Comparison of ENCODE assay signal across 10 cellular contexts in genomic region chr4:186189656-186190055, GRCh38. TPM values are rescaled to one million over a fixed set of nuclear protein-coding genes. Genes with fewer than 3 reads are reported as not detected.
DNase-seq lines count a peak whose midpoint lies in the region; ATAC-seq, FAIRE-seq and TF ChIP-seq lines count a peak whose summit lies in the region.
"Had no signal": no experiment of that assay in that cellular context is flagged by ENCODE, and none has a peak within 500 bp of the region (broad histone marks: within the 10 kb centered on the region; RNA-seq: fewer than 3 reads in every experiment).

No MANE protein-coding gene starts in this region.

- peak overlapping the region; percentile 38; the same call in 1 of the 2 replicates for H3K9ac ChIP-seq in HepG2 (ENCODE audit: insufficient read depth, low read depth, low read length)
- no peak overlapping the region for H3K9ac ChIP-seq in trophoblast cell (ENCODE audit: low read length)

- H3K27ac ChIP-seq in HepG2 (ENCODE audit: extremely low read length, insufficient read depth, low read length) (no peak overlapping the region), trophoblast cell (ENCODE audit: low read depth, low read length) (no peak overlapping the region)

- DNase-seq in activated CD4-positive, alpha-beta T cell treated with anti-CD3 and anti-CD28 coated beads, Interleukin-2, amount 10 ng/mL, durations not matched to agents 24 days and 14 days: no peak
- no peak for DNase-seq in activated CD4-positive, alpha-beta T cell treated with anti-CD3 and anti-CD28 coated beads for 48 hours
- DNase-seq in activated B cell treated with CpG ODN at 0.5 μM for 24 hours (no peak), HepG2 (ENCODE audit: low spot score) (no peak), trophoblast cell (no peak), SKM-1 (lab: John Stamatoyannopoulos, UW; ENCODE audit: unreplicated experiment) (no peak)
- DNase-seq in stimulated activated naive B cell treated with anti-CD40 and anti-IgM and Interleukin-4, amounts not matched to agents 10 μg/mL and 1 μg/mL and 100 μg/mL, for 72 hours: no peak
- DNase-seq: midbrain, NCI-H2029 had no signal

- H3K4me1 Mint-ChIP-seq in activated CD4-positive, alpha-beta T cell treated with anti-CD3 and anti-CD28 coated beads, Interleukin-2, amount 10 ng/mL, durations not matched to agents 24 days and 14 days: peaks cover 23% of the 10 kb centered on the region
- H3K4me1 Mint-ChIP-seq in activated B cell treated with CpG ODN at 0.5 μM for 24 hours: peaks cover 26% of the 10 kb centered on the region
- H3K4me1 Mint-ChIP-seq in stimulated activated naive B cell treated with anti-CD40 and anti-IgM and Interleukin-4, amounts not matched to agents 10 μg/mL and 1 μg/mL and 100 μg/mL, for 72 hours: peaks cover 7 to 24% of the 10 kb centered on the region in 2 donors

- H2AFZ ChIP-seq in HepG2 (ENCODE audit: low read length) (no peak overlapping the region), trophoblast cell (ENCODE audit: insufficient read depth, low read length, poor library complexity) (no peak overlapping the region)

- no peaks in the 10 kb centered on the region for H4K20me1 ChIP-seq in HepG2 (ENCODE audit: insufficient read depth, low read length)

- H3K4me3 Mint-ChIP-seq in activated CD4-positive, alpha-beta T cell treated with anti-CD3 and anti-CD28 coated beads, Interleukin-2, amount 10 ng/mL, durations not matched to agents 24 days and 14 days: peak overlapping the region; percentile 90
- peak overlapping the region; percentile 89 for H3K4me3 Mint-ChIP-seq in activated B cell treated with CpG ODN at 0.5 μM for 24 hours
- H3K4me3 Mint-ChIP-seq in stimulated activated naive B cell treated with anti-CD40 and anti-IgM and Interleukin-4, amounts not matched to agents 10 μg/mL and 1 μg/mL and 100 μg/mL, for 72 hours: peak overlapping the region; percentile 88 to 98

- BruUV-seq in HepG2 (replicated peaks; lab: Mats Ljungman, UMichigan): no TSS peak

- no peaks in the 10 kb centered on the region for H3K27me3 ChIP-seq in HepG2 (ENCODE audit: control insufficient read depth in 1 of 2, insufficient read depth in 2 of 2, low read length in 2 of 2)
- H3K27me3 ChIP-seq in trophoblast cell (ENCODE audit: insufficient read depth, low read length): peaks cover 6% of the 10 kb centered on the region

- intact Hi-C loops in activated CD4-positive, alpha-beta T cell treated with anti-CD3 and anti-CD28 coated beads, Interleukin-2, amount 10 ng/mL, durations not matched to agents 24 days and 14 days (cut with micrococcal nuclease): loop anchor here (2.0 to 10.0 kb wide), 5 partner anchors 29 to 985 kb away; partner anchors contain the start of genes CCDC110, CFAP97, SNX25 and TLR3
- intact Hi-C loops in activated B cell treated with CpG ODN at 0.5 μM for 24 hours (cut with micrococcal nuclease) (loop anchor here (2.0 to 5.0 kb wide), 4 partner anchors 131 to 1047 kb away; partner anchors contain the start of genes CCDC110, SLC25A4 and UFSP2), HepG2 (cut with micrococcal nuclease; ENCODE audit: unreplicated experiment) (loop anchor here (5.0 kb wide), 2 partner anchors 42 to 78 kb away; partner anchors contain the start of gene F11)

- no peak overlapping the region for H3K14ac ChIP-seq in trophoblast cell (ENCODE audit: low read length)

- H2BK12ac ChIP-seq in trophoblast cell (ENCODE audit: low read length): no peak overlapping the region

- in situ Hi-C loops in HepG2 (cut with HindIII; ENCODE audit: extremely low pct_ligation_motif_present, low pct_unique_long_range_greater_than_20kb): no loop called here

- peaks cover 13% of the 10 kb centered on the region for H3K27me3 Mint-ChIP-seq in activated CD4-positive, alpha-beta T cell treated with anti-CD3 and anti-CD28 coated beads, Interleukin-2, amount 10 ng/mL, durations not matched to agents 24 days and 14 days
- peaks cover 11% of the 10 kb centered on the region for H3K27me3 Mint-ChIP-seq in activated B cell treated with CpG ODN at 0.5 μM for 24 hours
- peaks cover 12 to 19% of the 10 kb centered on the region in 2 donors for H3K27me3 Mint-ChIP-seq in stimulated activated naive B cell treated with anti-CD40 and anti-IgM and Interleukin-4, amounts not matched to agents 10 μg/mL and 1 μg/mL and 100 μg/mL, for 72 hours

- peaks cover 5% of the 10 kb centered on the region for H3K9me3 Mint-ChIP-seq in activated CD4-positive, alpha-beta T cell treated with anti-CD3 and anti-CD28 coated beads, Interleukin-2, amount 10 ng/mL, durations not matched to agents 24 days and 14 days
- peaks cover 1% of the 10 kb centered on the region for H3K9me3 Mint-ChIP-seq in activated B cell treated with CpG ODN at 0.5 μM for 24 hours
- peaks cover 0 to 4% of the 10 kb centered on the region in 2 donors for H3K9me3 Mint-ChIP-seq in stimulated activated naive B cell treated with anti-CD40 and anti-IgM and Interleukin-4, amounts not matched to agents 10 μg/mL and 1 μg/mL and 100 μg/mL, for 72 hours

- no peak overlapping the region for H4K12ac ChIP-seq in trophoblast cell (ENCODE audit: low read depth, low read length)

- no peak overlapping the region for H4K8ac ChIP-seq in trophoblast cell (ENCODE audit: low read depth, low read length)

- CTCF ChIA-PET in activated B cell treated with CpG ODN at 0.5 μM for 24 hours (lab: Charles Lee): no interaction called here
- CTCF ChIA-PET in HepG2 (lab: Yijun Ruan, JAX; ENCODE audit: low intra/inter-chr PET ratio, low total read pairs): no interaction called here

- ATAC-seq in activated B cell treated with CpG ODN at 0.5 μM for 24 hours (ENCODE audit: low read depth) (no peak), HepG2 (no peak), HG02970 (IDR thresholded peaks at IDR 0.05; ENCODE audit: low FRiP score, unreplicated experiment) (no peak)
- ATAC-seq in stimulated activated naive B cell treated with anti-CD40 and anti-IgM and Interleukin-4, amounts not matched to agents 10 μg/mL and 1 μg/mL and 100 μg/mL, for 72 hours (replicated peaks): no peak

- no peak for FAIRE-seq in HepG2 (lab: Jason Lieb, UNC)

- TF ChIP-seq EP300 in HepG2 (IDR thresholded peaks at IDR 0.05; ENCODE audit: low read depth in 2 of 2, low read length in 2 of 2) (no peak), HepG2 (CRISPR knock-in tag; IDR thresholded peaks at IDR 0.05; ENCODE audit: borderline replicate concordance) (no peak)

- H4K91ac ChIP-seq in trophoblast cell (ENCODE audit: low read depth, low read length): no peak overlapping the region

- TF ChIP-seq CTCF in activated B cell treated with CpG ODN at 0.5 μM for 24 hours (IDR thresholded peaks at IDR 0.05) (no peak), HepG2 (CRISPR knock-in tag; IDR thresholded peaks at IDR 0.05) (no peak)

- no peak for TF ChIP-seq POLR2A in HepG2 (IDR thresholded peaks at IDR 0.05; ENCODE audit: insufficient read depth in 1 of 2, low read depth in 2 of 2, low read length in 2 of 2)

- H3K4me3 ChIP-seq in HepG2 (replicated peaks in 1 of 3; ENCODE audit: insufficient read depth in 1 of 3, low read depth in 2 of 3, low read length in 3 of 3) (peak overlapping the region; percentile 43 to 79 (median 79); a peak in 4 of 6 replicates), trophoblast cell (ENCODE audit: low read depth, low read length) (no peak overlapping the region)

- peak overlapping the region; percentile 94 for H3K27ac Mint-ChIP-seq in activated CD4-positive, alpha-beta T cell treated with anti-CD3 and anti-CD28 coated beads, Interleukin-2, amount 10 ng/mL, durations not matched to agents 24 days and 14 days
- peak overlapping the region; percentile 88 for H3K27ac Mint-ChIP-seq in activated B cell treated with CpG ODN at 0.5 μM for 24 hours
- no peak overlapping the region for H3K27ac Mint-ChIP-seq in stimulated activated naive B cell treated with anti-CD40 and anti-IgM and Interleukin-4, amounts not matched to agents 10 μg/mL and 1 μg/mL and 100 μg/mL, for 72 hours

- WGBS in HepG2 (ENCODE audit: low lambda C conversion rate): 49% methylated on average over 4 of the region's 4 CpGs
- no CpG with 5 or more reads among the region's 4 CpGs for WGBS in trophoblast cell (ENCODE audit: extremely low coverage, insufficient coverage, insufficient read length)

- H3K23ac ChIP-seq in trophoblast cell (ENCODE audit: low read length): no peak overlapping the region

- H2BK120ac ChIP-seq in trophoblast cell (ENCODE audit: insufficient read depth, low read length, poor library complexity): no peak overlapping the region

- H3K4me1 ChIP-seq in HepG2 (ENCODE audit: insufficient read depth, low read length) (peaks cover 22% of the 10 kb centered on the region), trophoblast cell (ENCODE audit: control insufficient read depth in 1 of 2, insufficient read depth in 2 of 2, low read length in 2 of 2) (no peaks in the 10 kb centered on the region)

- no peaks in the 10 kb centered on the region for H3K36me3 ChIP-seq in HepG2 (replicated peaks in 1 of 2; ENCODE audit: control insufficient read depth in 1 of 2, insufficient read depth in 2 of 2, low read length in 2 of 2)
- no peaks in the 10 kb centered on the region for H3K36me3 ChIP-seq in trophoblast cell (ENCODE audit: control insufficient read depth in 1 of 2, insufficient read depth in 2 of 2, low read length in 2 of 2)

- no peak overlapping the region for H3K4ac ChIP-seq in trophoblast cell (ENCODE audit: low read depth, low read length)

- H3K79me2 ChIP-seq in HepG2 (ENCODE audit: insufficient read depth, low read length) (no peaks in the 10 kb centered on the region), trophoblast cell (ENCODE audit: control insufficient read depth, insufficient read depth, low read length, poor library complexity) (peaks cover 3% of the 10 kb centered on the region)

- no peak overlapping the region for H2BK5ac ChIP-seq in trophoblast cell (ENCODE audit: low read depth, low read length, poor library complexity)

- H3K4me2 ChIP-seq in HepG2 (ENCODE audit: low read depth, low read length) (peak overlapping the region; percentile 90), trophoblast cell (ENCODE audit: low read length) (no peak overlapping the region)

- H2AK5ac ChIP-seq in trophoblast cell (ENCODE audit: low read length): no peak overlapping the region

- peaks cover 10% of the 10 kb centered on the region for H3K79me1 ChIP-seq in trophoblast cell (ENCODE audit: low read length)

- H3K36me3 Mint-ChIP-seq in activated CD4-positive, alpha-beta T cell treated with anti-CD3 and anti-CD28 coated beads, Interleukin-2, amount 10 ng/mL, durations not matched to agents 24 days and 14 days (ENCODE audit: low read depth): peaks cover 4% of the 10 kb centered on the region
- peaks cover 3% of the 10 kb centered on the region for H3K36me3 Mint-ChIP-seq in activated B cell treated with CpG ODN at 0.5 μM for 24 hours (ENCODE audit: low read depth)
- H3K36me3 Mint-ChIP-seq in stimulated activated naive B cell treated with anti-CD40 and anti-IgM and Interleukin-4, amounts not matched to agents 10 μg/mL and 1 μg/mL and 100 μg/mL, for 72 hours: peaks cover 0 to 5% of the 10 kb centered on the region in 2 donors

- no peak overlapping the region for H3K18ac ChIP-seq in trophoblast cell (ENCODE audit: low read length)

- no peak for TF ChIP-seq RAD21 in HepG2 (CRISPR knock-in tag; IDR thresholded peaks at IDR 0.05)

- POLR2A ChIA-PET in activated B cell treated with CpG ODN at 0.5 μM for 24 hours (lab: Charles Lee): no interaction called here
- POLR2A ChIA-PET in HepG2 (lab: Yijun Ruan, JAX): interaction anchor here (2.9 to 3.4 kb wide), 2 partner anchors 71 to 76 kb away, joined by 7 to 22 read pairs; partner anchors contain the start of gene F11

- H3K9me3 ChIP-seq in HepG2 (ENCODE audit: low read length) (no peaks in the 10 kb centered on the region), trophoblast cell (ENCODE audit: insufficient read depth, low read depth, low read length) (no peaks in the 10 kb centered on the region)

RNA-seq across cellular contexts. Expression of gene CYP4V2, which starts 1.7 kb away (rescaled TPM):
- total RNA-seq in activated CD4-positive, alpha-beta T cell treated with anti-CD3 and anti-CD28 coated beads, Interleukin-2, amount 10 ng/mL, durations not matched to agents 24 days and 14 days: 8.7 and 9.7 TPM in 2 replicates
- total RNA-seq in activated B cell treated with CpG ODN at 0.5 μM for 24 hours: 7.7 and 9.5 TPM in 2 replicates
- total RNA-seq in HepG2 (2016; rRNA removed; fragmentation: Illumina TruSeq; extraction: Trizol): 2.1 and 7.2 TPM in 2 replicates
- 1.5 and 2.2 TPM in 2 replicates for total RNA-seq in HepG2 (2016; cell fraction: cytosol; rRNA removed; fragmentation: Illumina TruSeq; extraction: Trizol; ENCODE audit: low read depth)
- total RNA-seq in HepG2 (2016; cell fraction: insoluble cytoplasmic fraction; rRNA removed; fragmentation: Illumina TruSeq; extraction: Trizol): 3.0 and 6.9 TPM in 2 replicates
- total RNA-seq in HepG2 (2016; cell fraction: membrane; rRNA removed; fragmentation: Illumina TruSeq; extraction: Trizol): 2.9 and 3.1 TPM in 2 replicates
- 14.3 and 14.6 TPM in 2 replicates for total RNA-seq in HepG2 (2016; cell fraction: nucleus; rRNA removed; fragmentation: Illumina TruSeq; extraction: Trizol)
- 4.7 and 6.2 TPM in 2 replicates for polyA plus RNA-seq in HepG2 (2011; rRNA removed)
- 2.1 and 3.2 TPM in 2 replicates for polyA plus RNA-seq in HepG2 (2011; cell fraction: cytosol; rRNA removed)
- polyA plus RNA-seq in HepG2 (2011; cell fraction: nucleus; rRNA removed): 16.5 and 24.0 TPM in 2 replicates
- polyA plus RNA-seq in HepG2 (2012): 6.6 and 6.7 TPM in 2 replicates
- 1.9 and 2.1 TPM in 2 replicates for polyA plus RNA-seq in HepG2 (2016; cell fraction: cytosol; fragmentation: Illumina TruSeq; extraction: Trizol; ENCODE audit: low read depth)
- polyA plus RNA-seq in HepG2 (2016; cell fraction: insoluble cytoplasmic fraction; fragmentation: Illumina TruSeq; extraction: Trizol; ENCODE audit: low read depth): 2.6 and 2.9 TPM in 2 replicates
- polyA plus RNA-seq in HepG2 (2016; cell fraction: membrane; fragmentation: Illumina TruSeq; extraction: Trizol; ENCODE audit: low read depth): 2.3 and 2.6 TPM in 2 replicates
- polyA plus RNA-seq in HepG2 (2016; cell fraction: nucleus; fragmentation: Illumina TruSeq; extraction: Trizol; ENCODE audit: insufficient read depth, low read depth): 40.3 and 41.1 TPM in 2 replicates
- 0.82 and 1.7 TPM in 2 replicates for polyA minus RNA-seq in HepG2 (2011; rRNA and poly(A)+ RNA removed; ENCODE audit: low replicate concordance)
- polyA minus RNA-seq in HepG2 (2011; cell fraction: cytosol; rRNA and poly(A)+ RNA removed): 1.6 and 2.0 TPM in 2 replicates
- 9.9 and 14.3 TPM in 2 replicates for polyA minus RNA-seq in HepG2 (2011; cell fraction: nucleus; rRNA and poly(A)+ RNA removed)
- polyA plus RNA-seq in trophoblast cell (2013): 0.44 and 0.49 TPM in 2 replicates

RNA-seq across cellular contexts. Expression of gene KLKB1, which starts 37.7 kb away (rescaled TPM):
- 0.09 and 0.12 TPM in 2 replicates for total RNA-seq in activated CD4-positive, alpha-beta T cell treated with anti-CD3 and anti-CD28 coated beads, Interleukin-2, amount 10 ng/mL, durations not matched to agents 24 days and 14 days
- total RNA-seq in activated B cell treated with CpG ODN at 0.5 μM for 24 hours: 0.16 TPM in 1 of 2 replicates, not detected in the other
- total RNA-seq in HepG2 (2016; rRNA removed; fragmentation: Illumina TruSeq; extraction: Trizol): 0.49 and 0.59 TPM in 2 replicates
- not detected in 2 replicates for total RNA-seq in HepG2 (2016; cell fraction: cytosol; rRNA removed; fragmentation: Illumina TruSeq; extraction: Trizol; ENCODE audit: low read depth)
- 0.32 TPM in 1 of 2 replicates, not detected in the other for total RNA-seq in HepG2 (2016; cell fraction: insoluble cytoplasmic fraction; rRNA removed; fragmentation: Illumina TruSeq; extraction: Trizol)
- 0.19 and 0.21 TPM in 2 replicates for total RNA-seq in HepG2 (2016; cell fraction: membrane; rRNA removed; fragmentation: Illumina TruSeq; extraction: Trizol)
- total RNA-seq in HepG2 (2016; cell fraction: nucleus; rRNA removed; fragmentation: Illumina TruSeq; extraction: Trizol): 0.28 and 1.6 TPM in 2 replicates
- 0.26 and 0.67 TPM in 2 replicates for polyA plus RNA-seq in HepG2 (2011; rRNA removed)
- 0.17 and 0.38 TPM in 2 replicates for polyA plus RNA-seq in HepG2 (2011; cell fraction: cytosol; rRNA removed)
- polyA plus RNA-seq in HepG2 (2011; cell fraction: nucleus; rRNA removed): 0.35 and 0.50 TPM in 2 replicates
- polyA plus RNA-seq in HepG2 (2012): 1.7 and 2.7 TPM in 2 replicates
- polyA plus RNA-seq in HepG2 (2016; cell fraction: cytosol; fragmentation: Illumina TruSeq; extraction: Trizol; ENCODE audit: low read depth): 0.08 TPM in 1 of 2 replicates, not detected in the other
- polyA plus RNA-seq in HepG2 (2016; cell fraction: insoluble cytoplasmic fraction; fragmentation: Illumina TruSeq; extraction: Trizol; ENCODE audit: low read depth): 0.22 and 0.24 TPM in 2 replicates
- polyA plus RNA-seq in HepG2 (2016; cell fraction: membrane; fragmentation: Illumina TruSeq; extraction: Trizol; ENCODE audit: low read depth): 0.14 and 0.16 TPM in 2 replicates
- polyA plus RNA-seq in HepG2 (2016; cell fraction: nucleus; fragmentation: Illumina TruSeq; extraction: Trizol; ENCODE audit: insufficient read depth, low read depth): 1.4 and 1.5 TPM in 2 replicates
- 0.56 TPM in 1 of 2 replicates, not detected in the other for polyA minus RNA-seq in HepG2 (2011; rRNA and poly(A)+ RNA removed; ENCODE audit: low replicate concordance)
- 0.69 TPM in 1 of 2 replicates, not detected in the other for polyA minus RNA-seq in HepG2 (2011; cell fraction: cytosol; rRNA and poly(A)+ RNA removed)
- 0.25 TPM in 1 of 2 replicates, not detected in the other for polyA minus RNA-seq in HepG2 (2011; cell fraction: nucleus; rRNA and poly(A)+ RNA removed)
- not detected in 2 replicates for polyA plus RNA-seq in trophoblast cell (2013)
